18 cellular contexts compared by ENCODE assay signal in the genomic region with DNA sequence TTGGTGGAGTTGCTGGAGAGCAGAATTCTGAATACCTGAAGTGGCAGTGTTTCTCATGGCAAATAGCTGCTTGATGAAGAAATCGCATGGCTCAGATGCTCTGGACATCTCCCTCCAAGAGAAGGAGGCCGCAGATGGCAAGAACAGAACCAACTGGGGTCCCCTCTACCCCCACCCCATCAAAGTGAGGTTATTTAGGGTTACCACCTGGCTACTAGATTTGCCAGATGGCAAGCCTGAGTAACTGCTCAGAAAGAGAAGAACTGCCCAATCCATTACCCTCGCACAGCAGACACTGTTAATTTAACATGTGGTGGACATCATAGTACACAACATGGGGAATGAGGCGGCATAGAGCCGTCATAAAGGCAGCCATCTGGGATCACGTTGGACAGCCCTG. TPM values are rescaled to one million over a fixed set of nuclear protein-coding genes. Genes with fewer than 3 reads are reported as not detected.
"Had no signal": no experiment of that assay in that cellular context is flagged by ENCODE, and none has a peak within 500 bp of the region (broad histone marks: within the 10 kb centered on the region; RNA-seq: fewer than 3 reads in every experiment).

No MANE protein-coding gene starts in this region.

- H3K27ac ChIP-seq: esophagus muscularis mucosa, gastroesophageal sphincter, left ventricle myocardium inferior, ovary, right atrium auricular region, stomach, thoracic aorta, transverse colon had no signal

- H3K9me3 ChIP-seq: esophagus muscularis mucosa, gastroesophageal sphincter, left ventricle myocardium inferior, ovary, right atrium auricular region, stomach, thoracic aorta, transverse colon had no signal

- DNase-seq: effector memory CD8-positive, alpha-beta T cell; glutamatergic neuron; immature natural killer cell; left cardiac atrium; left ventricle myocardium inferior; mesenchymal stem cell; midbrain; naive B cell; ovary; stimulated activated CD4-positive, alpha-beta T cell treated with anti-CD3 and anti-CD28 coated beads, Interleukin-12 subunit alpha, Interleukin-12 subunit beta, amount 100 ng/mL, for 4 hours; stimulated activated naive CD4-positive, alpha-beta T cell; stomach; transverse colon had no signal

- H3K4me1 ChIP-seq: esophagus muscularis mucosa, gastroesophageal sphincter, left ventricle myocardium inferior, right atrium auricular region, stomach, transverse colon had no signal

- H3K27me3 ChIP-seq: esophagus muscularis mucosa, ovary, right atrium auricular region, stomach, transverse colon had no signal

- H3K4me3 ChIP-seq: esophagus muscularis mucosa, gastroesophageal sphincter, left ventricle myocardium inferior, lung, ovary, right atrium auricular region, stomach, thoracic aorta, transverse colon had no signal

- ATAC-seq: effector memory CD8-positive, alpha-beta T cell; gastroesophageal sphincter had no signal

- H3K36me3 ChIP-seq: esophagus muscularis mucosa, gastroesophageal sphincter, left ventricle myocardium inferior, ovary, right atrium auricular region, stomach, thoracic aorta, transverse colon had no signal

RNA-seq across cellular contexts. Expression of a gene that starts 30.5 kb away (rescaled TPM):
- total RNA-seq: thoracic aorta had no signal
